8 cellular contexts compared by ENCODE assay signal in genomic region chr15:29102173-29102794, GRCh38.
A peak's percentile ranks its signal among the peaks of the same experiment; 100 is the strongest.
DNase-seq lines count a peak whose midpoint lies in the region; ATAC-seq, FAIRE-seq and TF ChIP-seq lines count a peak whose summit lies in the region.
"Not testable (repeated sequence)": the region's sequence is repeated elsewhere in the genome, so short reads cannot be mapped to it uniquely, and the experiment has no call there.

No MANE protein-coding gene starts in this region.

- TF ChIP-seq POLR2A in NB4 (IDR thresholded peaks at IDR 0.05; ENCODE audit: extremely low read depth, insufficient read length): not testable (repeated sequence)

- H3K4me3 ChIP-seq in AG10803 (ENCODE audit: low read length); NB4 (ENCODE audit: low read depth, low read length); lower lobe of right lung: not testable (repeated sequence)

- peaks cover 18% of the 10 kb centered on the region for H3K36me3 Mint-ChIP-seq in endothelial cell (ENCODE audit: low read depth, unreplicated experiment)

- not testable (repeated sequence) for H3K27ac Mint-ChIP-seq in endothelial cell (ENCODE audit: unreplicated experiment)

- H3K4me1 ChIP-seq in lower lobe of right lung: not testable (repeated sequence)

- not testable (repeated sequence) for H3K27me3 ChIP-seq in lower lobe of right lung (ENCODE audit: low read depth)

- TF ChIP-seq CTCF in AG10803 (conservative IDR thresholded peaks at IDR 0.05; ENCODE audit: low read length): peak; percentile 78
- peak; percentile 87 for TF ChIP-seq CTCF in NB4 (IDR thresholded peaks at IDR 0.05; ENCODE audit: low read depth, low read length)
- peak; percentile 89 for TF ChIP-seq CTCF in endothelial cell (IDR thresholded peaks at IDR 0.05; ENCODE audit: unreplicated experiment)
- peak; percentile 65 for TF ChIP-seq CTCF in lower lobe of right lung (IDR thresholded peaks at IDR 0.05)

- H3K27ac ChIP-seq in lower lobe of right lung: not testable (repeated sequence)

- not testable (repeated sequence) for H3K27me3 Mint-ChIP-seq in endothelial cell (ENCODE audit: unreplicated experiment)

- not testable (repeated sequence) for H3K36me3 ChIP-seq in lower lobe of right lung

- not testable (repeated sequence) for H3K4me1 Mint-ChIP-seq in endothelial cell (ENCODE audit: unreplicated experiment)

- H3K9me3 Mint-ChIP-seq in endothelial cell (ENCODE audit: unreplicated experiment): not testable (repeated sequence)

- peak; percentile 31 for DNase-seq in AG10803 (ENCODE audit: low read depth)
- peak; percentile 20 for DNase-seq in GM18507 (ENCODE audit: extremely low spot score, insufficient read length, low read depth)
- DNase-seq in NB4 (ENCODE audit: low read depth): peak; percentile 65
- peak in 3 of 5 donors; percentile 41 to 48 (median 41) for DNase-seq in T-helper 1 cell
- peak; percentile 30 to 34 for DNase-seq in activated T-helper 1 cell treated with anti-CD3 and anti-CD28 coated beads, Interleukin-2, amount 50 U/mL, for 16 hours (ENCODE audit: low read depth in 1 of 2, low spot score in 1 of 2)
- DNase-seq in endothelial cell (ENCODE audit: low spot score): peak; percentile 64
- DNase-seq in lower lobe of right lung: peak; percentile 52
- DNase-seq in stimulated activated CD4-positive, alpha-beta T cell treated with anti-CD3 and anti-CD28 coated beads, TNF-alpha, amount 100 ng/mL, for 24 hours (ENCODE audit: low read depth in 3 of 3): peak; percentile 32 to 59 (median 33)

- not testable (repeated sequence) for H3K9me3 ChIP-seq in lower lobe of right lung

- not testable (repeated sequence) for ATAC-seq in lower lobe of right lung

- intact Hi-C loops in lower lobe of right lung (cut with DNase I): not testable (repeated sequence)

- not testable (repeated sequence) for H3K4me3 Mint-ChIP-seq in endothelial cell (ENCODE audit: unreplicated experiment)

- peak; percentile 67 for FAIRE-seq in GM18507 (lab: Jason Lieb, UNC)
